In genomic region chr5:115531380-115531779, GRCh38 we compare ENCODE assay signal across 15 cellular contexts.
"Had no signal": no experiment of that assay in that cellular context is flagged by ENCODE, and none has a peak within 500 bp of the region (broad histone marks: within the 10 kb centered on the region; RNA-seq: fewer than 3 reads in every experiment).

No MANE protein-coding gene starts in this region.

- H3K4me1 ChIP-seq: testis had no signal

- H3K9me3 ChIP-seq: psoas muscle, testis had no signal

- H3K27me3 ChIP-seq: testis had no signal

- H3K4me3 ChIP-seq: psoas muscle, testis had no signal

- H3K27ac ChIP-seq: psoas muscle, testis had no signal

- DNase-seq: activated CD4-positive, alpha-beta memory T cell treated with anti-CD3 and anti-CD28 coated beads, Interleukin-2, amount 10 ng/mL, durations not matched to agents 7 days and 5 days; activated CD4-positive, alpha-beta T cell treated with anti-CD3 and anti-CD28 coated beads for 1 hour; activated CD8-positive, alpha-beta memory T cell treated with anti-CD3 and anti-CD28 coated beads, Interleukin-2, amount 50 U/mL, for 48 hours; dermis blood vessel endothelial cell; foreskin fibroblast; left colon; mammary epithelial cell; natural killer cell; nucleus accumbens; psoas muscle; stimulated activated CD4-positive, alpha-beta T cell treated with anti-CD3 and anti-CD28 coated beads, Interleukin-12 subunit alpha, Interleukin-12 subunit beta, amount 100 ng/mL, for 4 hours; stimulated activated naive CD4-positive, alpha-beta T cell; SW 1271; testis had no signal

- ATAC-seq: natural killer cell, psoas muscle, sciatic nerve had no signal
